In genomic region chrX:39613508-39613921, GRCh38 we compare ENCODE assay signal across 8 cellular contexts.
A peak's percentile ranks its signal among the peaks of the same experiment; 100 is the strongest.
DNase-seq lines count a peak whose midpoint lies in the region; ATAC-seq, FAIRE-seq and TF ChIP-seq lines count a peak whose summit lies in the region.
"Had no signal": no experiment of that assay in that cellular context is flagged by ENCODE, and none has a peak within 500 bp of the region (broad histone marks: within the 10 kb centered on the region; RNA-seq: fewer than 3 reads in every experiment).

No MANE protein-coding gene starts in this region.

- no peak for TF ChIP-seq POLR2A in testis (IDR thresholded peaks at IDR 0.05)

- H3K4me3 ChIP-seq in right cardiac atrium (ENCODE audit: low read length) (peak overlapping the region; percentile 42), small intestine (ENCODE audit: low read depth in 1 of 2, low read length in 2 of 2) (peak overlapping the region in 1 of 2 donors; percentile 13), testis (no peak overlapping the region)

- CTCF ChIA-PET in activated CD4-positive, alpha-beta memory T cell treated with anti-CD3 and anti-CD28 coated beads, Interleukin-2, amount 10 ng/mL, durations not matched to agents 7 days and 5 days (lab: Charles Lee), result no interaction called here

- H3K4me1 ChIP-seq in right cardiac atrium (ENCODE audit: control insufficient read depth, insufficient read depth, low read length) (peaks cover 2% of the 10 kb centered on the region), small intestine (ENCODE audit: control insufficient read depth in 2 of 2, insufficient read depth in 1 of 2, low read depth in 1 of 2, low read length in 1 of 2) (no peaks in the 10 kb centered on the region), testis (no peaks in the 10 kb centered on the region)

- no peaks in the 10 kb centered on the region for H3K27me3 Mint-ChIP-seq in activated CD4-positive, alpha-beta memory T cell treated with anti-CD3 and anti-CD28 coated beads, Interleukin-2, amount 10 ng/mL, durations not matched to agents 7 days and 5 days

- peaks cover 17% of the 10 kb centered on the region for H3K4me1 Mint-ChIP-seq in activated CD4-positive, alpha-beta memory T cell treated with anti-CD3 and anti-CD28 coated beads, Interleukin-2, amount 10 ng/mL, durations not matched to agents 7 days and 5 days

- H3K27ac Mint-ChIP-seq in activated CD4-positive, alpha-beta memory T cell treated with anti-CD3 and anti-CD28 coated beads, Interleukin-2, amount 10 ng/mL, durations not matched to agents 7 days and 5 days, result no peak overlapping the region

- no peak for TF ChIP-seq CTCF in testis (IDR thresholded peaks at IDR 0.05)

- peaks cover 4% of the 10 kb centered on the region for H3K9me3 Mint-ChIP-seq in activated CD4-positive, alpha-beta memory T cell treated with anti-CD3 and anti-CD28 coated beads, Interleukin-2, amount 10 ng/mL, durations not matched to agents 7 days and 5 days

- ATAC-seq in GM18867 (IDR thresholded peaks at IDR 0.05; ENCODE audit: unreplicated experiment), result peak; percentile 28
- ATAC-seq in right cardiac atrium, result peak in 1 of 2 donors; percentile 64
- ATAC-seq in HG02610 (IDR thresholded peaks at IDR 0.05; ENCODE audit: unreplicated experiment), result no peak

- no peaks in the 10 kb centered on the region for H3K27me3 ChIP-seq in right cardiac atrium (ENCODE audit: control insufficient read depth, insufficient read depth)
- H3K27me3 ChIP-seq in small intestine (ENCODE audit: control insufficient read depth in 2 of 2, insufficient read depth in 2 of 2, low read length in 2 of 2), result no peaks in the 10 kb centered on the region
- H3K27me3 ChIP-seq in testis, result no peaks in the 10 kb centered on the region

- H3K9me3 ChIP-seq in right cardiac atrium (ENCODE audit: control insufficient read depth, low read length) (no peaks in the 10 kb centered on the region), small intestine (ENCODE audit: control insufficient read depth, low read depth) (no peaks in the 10 kb centered on the region), testis (no peaks in the 10 kb centered on the region)

- H3K36me3 ChIP-seq in small intestine (ENCODE audit: control insufficient read depth in 2 of 2, insufficient read depth in 2 of 2, low read length in 2 of 2) (no peaks in the 10 kb centered on the region), testis (ENCODE audit: low read depth, missing control alignments) (no peaks in the 10 kb centered on the region)

- no peaks in the 10 kb centered on the region for H3K36me3 Mint-ChIP-seq in activated CD4-positive, alpha-beta memory T cell treated with anti-CD3 and anti-CD28 coated beads, Interleukin-2, amount 10 ng/mL, durations not matched to agents 7 days and 5 days (ENCODE audit: low read depth)

- DNase-seq in NCI-H1092 treated with DMSO at 0.1 percent for 48 hours (lab: John Stamatoyannopoulos, UW) (peak; percentile 97), right cardiac atrium (peak; percentile 11 to 68 (median 58)), small intestine (peak; percentile 36), testis (no peak)
- DNase-seq in activated CD4-positive, alpha-beta memory T cell treated with anti-CD3 and anti-CD28 coated beads, Interleukin-2, amount 10 ng/mL, durations not matched to agents 7 days and 5 days, result peak; percentile 20

- H3K4me3 Mint-ChIP-seq in activated CD4-positive, alpha-beta memory T cell treated with anti-CD3 and anti-CD28 coated beads, Interleukin-2, amount 10 ng/mL, durations not matched to agents 7 days and 5 days, result peak overlapping the region; percentile 62

- POLR2A ChIA-PET in activated CD4-positive, alpha-beta memory T cell treated with anti-CD3 and anti-CD28 coated beads, Interleukin-2, amount 10 ng/mL, durations not matched to agents 7 days and 5 days (lab: Charles Lee), result no interaction called here

- under 1% methylated on average over 29 of the region's 29 CpGs for WGBS in right cardiac atrium
- 2 to 21% (median 5%) methylated on average over 27 to 29 of the region's 29 CpGs for WGBS in small intestine, 3 donors
- WGBS in testis, 2 donors, result 1% methylated on average over 29 of the region's 29 CpGs; no CpG with 5 or more reads in 1 of the 2 donors

- FAIRE-seq in small intestine (lab: Jason Lieb, UNC), result no peak
- FAIRE-seq: islet of Langerhans had no signal

- intact Hi-C loops in right cardiac atrium (cut with DNase I), result no loop called here
- intact Hi-C loops in testis (cut with DNase I; ENCODE audit: low total_unique reads), result no loop called here

- H3K27ac ChIP-seq in right cardiac atrium (ENCODE audit: low read length) (no peak overlapping the region), small intestine (ENCODE audit: low read depth in 1 of 2, low read length in 1 of 2) (no peak overlapping the region), testis (no peak overlapping the region)
